Comparison of ENCODE assay signal across 9 cellular contexts in the genomic region with DNA sequence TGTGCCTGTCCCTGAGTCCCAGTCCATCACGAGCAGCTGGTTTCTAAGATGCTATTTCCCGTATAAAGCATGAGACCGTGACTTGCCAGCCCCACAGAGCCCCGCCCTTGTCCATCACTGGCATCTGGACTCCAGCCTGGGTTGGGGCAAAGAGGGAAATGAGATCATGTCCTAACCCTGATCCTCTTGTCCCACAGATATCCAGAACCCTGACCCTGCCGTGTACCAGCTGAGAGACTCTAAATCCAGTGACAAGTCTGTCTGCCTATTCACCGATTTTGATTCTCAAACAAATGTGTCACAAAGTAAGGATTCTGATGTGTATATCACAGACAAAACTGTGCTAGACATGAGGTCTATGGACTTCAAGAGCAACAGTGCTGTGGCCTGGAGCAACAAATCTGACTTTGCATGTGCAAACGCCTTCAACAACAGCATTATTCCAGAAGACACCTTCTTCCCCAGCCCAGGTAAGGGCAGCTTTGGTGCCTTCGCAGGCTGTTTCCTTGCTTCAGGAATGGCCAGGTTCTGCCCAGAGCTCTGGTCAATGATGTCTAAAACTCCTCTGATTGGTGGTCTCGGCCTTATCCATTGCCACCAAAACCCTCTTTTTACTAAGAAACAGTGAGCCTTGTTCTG. TPM values are rescaled to one million over a fixed set of nuclear protein-coding genes. Genes with fewer than 3 reads are reported as not detected.
DNase-seq lines count a peak whose midpoint lies in the region; ATAC-seq and TF ChIP-seq lines count a peak whose summit lies in the region.
"Had no signal": no experiment of that assay in that cellular context is flagged by ENCODE, and none has a peak within 500 bp of the region (broad histone marks: within the 10 kb centered on the region; RNA-seq: fewer than 3 reads in every experiment).

No MANE protein-coding gene starts in this region.

- peak; percentile 34 for DNase-seq in activated CD4-positive, alpha-beta T cell treated with anti-CD3 and anti-CD28 coated beads for 36 hours
- no peak for DNase-seq in activated CD4-positive, alpha-beta T cell treated with anti-CD3 and anti-CD28 coated beads, Interleukin-2, amount 50 U/mL, for 4 hours
- DNase-seq in activated T-cell treated with anti-CD3 and anti-CD28 coated beads, Interleukin-2, amount 50 U/mL, for 72 hours, result no peak
- DNase-seq in hepatocyte (ENCODE audit: low spot score) (no peak), HAP-1 (ENCODE audit: low spot score in 2 of 2) (no peak), NCI-H1436 treated with DMSO at 0.1 percent for 48 hours (lab: John Stamatoyannopoulos, UW) (no peak)
- no peak for DNase-seq in stimulated activated naive CD8-positive, alpha-beta T cell treated with anti-CD3 and anti-CD28 coated beads, Interleukin-15, amount 100 ng/mL, for 72 hours
- DNase-seq: NCI-H2081 treated with DMSO at 0.1 percent for 48 hours had no signal

- no peaks in the 10 kb centered on the region for H3K9me3 Mint-ChIP-seq in activated CD4-positive, alpha-beta T cell treated with anti-CD3 and anti-CD28 coated beads for 36 hours (ENCODE audit: low read depth)
- H3K9me3 Mint-ChIP-seq in activated T-cell treated with anti-CD3 and anti-CD28 coated beads, Interleukin-2, amount 50 U/mL, for 72 hours, result no peaks in the 10 kb centered on the region
- H3K9me3 Mint-ChIP-seq in stimulated activated naive CD8-positive, alpha-beta T cell treated with anti-CD3 and anti-CD28 coated beads, Interleukin-15, amount 100 ng/mL, for 72 hours, result no peaks in the 10 kb centered on the region

- WGBS in hepatocyte (ENCODE audit: low lambda C conversion rate, missing lambda C conversion rate), result 90% methylated on average over 9 of the region's 9 CpGs

- no peaks in the 10 kb centered on the region for H3K9me2 ChIP-seq in hepatocyte (replicated peaks; ENCODE audit: insufficient read depth)

- H3K4me3 Mint-ChIP-seq in activated CD4-positive, alpha-beta T cell treated with anti-CD3 and anti-CD28 coated beads for 36 hours, result peak overlapping the region; percentile 84
- peak overlapping the region; percentile 80 for H3K4me3 Mint-ChIP-seq in activated T-cell treated with anti-CD3 and anti-CD28 coated beads, Interleukin-2, amount 50 U/mL, for 72 hours
- peak overlapping the region; percentile 80 to 83 for H3K4me3 Mint-ChIP-seq in stimulated activated naive CD8-positive, alpha-beta T cell treated with anti-CD3 and anti-CD28 coated beads, Interleukin-15, amount 100 ng/mL, for 72 hours

- no peak overlapping the region for H2AFZ ChIP-seq in hepatocyte

- in situ Hi-C loops in HAP-1 (cut with MboI; ENCODE audit: low sequenced_read_pairs), result no loop called here

- H3K36me3 ChIP-seq in hepatocyte (replicated peaks; ENCODE audit: insufficient read depth, low read depth), result no peaks in the 10 kb centered on the region
- no peaks in the 10 kb centered on the region for H3K36me3 ChIP-seq in HAP-1 (replicated peaks)

- H3K27me3 Mint-ChIP-seq in activated CD4-positive, alpha-beta T cell treated with anti-CD3 and anti-CD28 coated beads for 36 hours, result no peaks in the 10 kb centered on the region
- H3K27me3 Mint-ChIP-seq in activated T-cell treated with anti-CD3 and anti-CD28 coated beads, Interleukin-2, amount 50 U/mL, for 72 hours (ENCODE audit: low read depth), result no peaks in the 10 kb centered on the region
- H3K27me3 Mint-ChIP-seq in stimulated activated naive CD8-positive, alpha-beta T cell treated with anti-CD3 and anti-CD28 coated beads, Interleukin-15, amount 100 ng/mL, for 72 hours, result no peaks in the 10 kb centered on the region

- CTCF ChIA-PET in activated CD4-positive, alpha-beta T cell treated with anti-CD3 and anti-CD28 coated beads for 36 hours (lab: Charles Lee), result interaction anchor here (1.0 to 3.8 kb wide), 7 partner anchors 8 to 629 kb away, joined by 3 to 18 read pairs (median 5); no protein-coding TSS in a partner anchor

- H3K4me1 Mint-ChIP-seq in activated CD4-positive, alpha-beta T cell treated with anti-CD3 and anti-CD28 coated beads for 36 hours, result peaks cover 95% of the 10 kb centered on the region
- peaks cover 99% of the 10 kb centered on the region for H3K4me1 Mint-ChIP-seq in activated T-cell treated with anti-CD3 and anti-CD28 coated beads, Interleukin-2, amount 50 U/mL, for 72 hours (ENCODE audit: low read depth)
- H3K4me1 Mint-ChIP-seq in stimulated activated naive CD8-positive, alpha-beta T cell treated with anti-CD3 and anti-CD28 coated beads, Interleukin-15, amount 100 ng/mL, for 72 hours, result peaks cover 100% of the 10 kb centered on the region

- H3K36me3 Mint-ChIP-seq in activated CD4-positive, alpha-beta T cell treated with anti-CD3 and anti-CD28 coated beads for 36 hours (ENCODE audit: low read depth), result peaks cover 96% of the 10 kb centered on the region
- H3K36me3 Mint-ChIP-seq in activated T-cell treated with anti-CD3 and anti-CD28 coated beads, Interleukin-2, amount 50 U/mL, for 72 hours (ENCODE audit: insufficient read depth in 2 of 2), result peaks cover 39 to 63% of the 10 kb centered on the region in 2 donors

- intact Hi-C loops in activated CD4-positive, alpha-beta T cell treated with anti-CD3 and anti-CD28 coated beads for 36 hours (cut with DNase I, micrococcal nuclease), result no loop called here

- H3K9me3 ChIP-seq in hepatocyte (ENCODE audit: low read depth) (no peaks in the 10 kb centered on the region), HAP-1 (no peaks in the 10 kb centered on the region)

- H3K4me2 ChIP-seq in hepatocyte, result no peak overlapping the region

- H4K20me1 ChIP-seq in hepatocyte (ENCODE audit: insufficient read depth, poor library complexity, severe bottlenecking), result no peaks in the 10 kb centered on the region

- TF ChIP-seq CTCF in hepatocyte (IDR thresholded peaks at IDR 0.05; ENCODE audit: poor library complexity), result no peak

- POLR2A ChIA-PET in activated CD4-positive, alpha-beta T cell treated with anti-CD3 and anti-CD28 coated beads for 36 hours (lab: Charles Lee), result interaction anchor here (0.6 to 1.9 kb wide), 6 partner anchors 8 to 480 kb away, joined by 3 to 13 read pairs (median 6); no protein-coding TSS in a partner anchor

- no peaks in the 10 kb centered on the region for H3K27me3 ChIP-seq in hepatocyte
- no peaks in the 10 kb centered on the region for H3K27me3 ChIP-seq in HAP-1 (ENCODE audit: low read depth)

- peak overlapping the region; percentile 66 for H3K27ac ChIP-seq in hepatocyte

- H3K4me1 ChIP-seq in hepatocyte (ENCODE audit: insufficient read depth) (peaks cover 37% of the 10 kb centered on the region), HAP-1 (no peaks in the 10 kb centered on the region)

- H3K27ac Mint-ChIP-seq in activated CD4-positive, alpha-beta T cell treated with anti-CD3 and anti-CD28 coated beads for 36 hours, result peak overlapping the region; percentile 99
- peak overlapping the region; percentile 97 for H3K27ac Mint-ChIP-seq in activated T-cell treated with anti-CD3 and anti-CD28 coated beads, Interleukin-2, amount 50 U/mL, for 72 hours
- peak overlapping the region; percentile 98 to 100 for H3K27ac Mint-ChIP-seq in stimulated activated naive CD8-positive, alpha-beta T cell treated with anti-CD3 and anti-CD28 coated beads, Interleukin-15, amount 100 ng/mL, for 72 hours

- H3K4me3 ChIP-seq in hepatocyte (no peak overlapping the region), HAP-1 (no peak overlapping the region)

- ATAC-seq in activated CD4-positive, alpha-beta T cell treated with anti-CD3 and anti-CD28 coated beads for 36 hours, result no peak
- no peak for ATAC-seq in activated T-cell treated with anti-CD3 and anti-CD28 coated beads, Interleukin-2, amount 50 U/mL, for 72 hours (replicated peaks in 1 of 2)
- ATAC-seq in stimulated activated naive CD8-positive, alpha-beta T cell treated with anti-CD3 and anti-CD28 coated beads, Interleukin-15, amount 100 ng/mL, for 72 hours, result no peak
- ATAC-seq in GM18867 (IDR thresholded peaks at IDR 0.05; ENCODE audit: unreplicated experiment), result no peak

- no peaks in the 10 kb centered on the region for H3K79me2 ChIP-seq in hepatocyte

RNA-seq across cellular contexts. Expression of a gene that starts 41.6 kb away (rescaled TPM):
- total RNA-seq in activated CD4-positive, alpha-beta T cell treated with anti-CD3 and anti-CD28 coated beads for 36 hours, result 100 to 1,000 TPM; 265 to 302 TPM
- 100 to 1,000 TPM; 165 to 188 TPM for total RNA-seq in activated T-cell treated with anti-CD3 and anti-CD28 coated beads, Interleukin-2, amount 50 U/mL, for 72 hours
- total RNA-seq in hepatocyte, result 327 and 358 TPM in 2 replicates
- polyA plus RNA-seq in hepatocyte, result 441 and 463 TPM in 2 replicates

RNA-seq across cellular contexts. Expression of a gene that starts 50.7 kb away (rescaled TPM):
- total RNA-seq in activated CD4-positive, alpha-beta T cell treated with anti-CD3 and anti-CD28 coated beads for 36 hours, result 10 to 100 TPM in 1 of 2 experiments, 1 to 10 TPM in 1; 8.3 to 10.5 TPM
- total RNA-seq in activated T-cell treated with anti-CD3 and anti-CD28 coated beads, Interleukin-2, amount 50 U/mL, for 72 hours, result 10 to 100 TPM; 18.8 to 21.9 TPM
- total RNA-seq in hepatocyte, result 30.7 and 33.9 TPM in 2 replicates
- 43.3 and 49.8 TPM in 2 replicates for polyA plus RNA-seq in hepatocyte
